8 cellular contexts compared by ENCODE assay signal in genomic region chr9:95508242-95508967, GRCh38. TPM values are rescaled to one million over a fixed set of nuclear protein-coding genes. Genes with fewer than 3 reads are reported as not detected.
DNase-seq lines count a peak whose midpoint lies in the region; ATAC-seq and FAIRE-seq lines count a peak whose summit lies in the region.

No MANE protein-coding gene starts in this region.

- no peaks in the 10 kb centered on the region for H3K9me3 Mint-ChIP-seq in naive thymus-derived CD8-positive, alpha-beta T cell

- H3K4me3 Mint-ChIP-seq in T-helper 17 cell, result peak overlapping the region; percentile 98
- H3K4me3 Mint-ChIP-seq in naive thymus-derived CD8-positive, alpha-beta T cell, result peak overlapping the region; percentile 42 to 100 (median 96)

- H3K9me3 ChIP-seq in T-helper 17 cell (ENCODE audit: control insufficient read depth, low read length, poor library complexity, severe bottlenecking), result no peaks in the 10 kb centered on the region
- H3K9me3 ChIP-seq in effector memory CD4-positive, alpha-beta T cell (ENCODE audit: control insufficient read depth, low read length), result no peaks in the 10 kb centered on the region

- H3K27ac ChIP-seq in effector memory CD4-positive, alpha-beta T cell (ENCODE audit: insufficient read depth, low read length, poor library complexity, severe bottlenecking), result no peak overlapping the region

- peak overlapping the region; percentile 79 for H3K27ac Mint-ChIP-seq in T-helper 17 cell
- H3K27ac Mint-ChIP-seq in naive thymus-derived CD8-positive, alpha-beta T cell, result peak overlapping the region in 3 of 10 donors; percentile 82 to 94 (median 87)

- POLR2A ChIA-PET in naive thymus-derived CD8-positive, alpha-beta T cell (lab: Charles Lee), result interaction anchor here (0.6 to 6.0 kb wide), 5 partner anchors 13 to 510 kb away, joined by 3 to 99 read pairs (median 6); partner anchors contain the start of gene ERCC6L2

- no peaks in the 10 kb centered on the region for H3K36me3 ChIP-seq in effector memory CD4-positive, alpha-beta T cell (ENCODE audit: control insufficient read depth, insufficient read depth, low read length)

- no peak for FAIRE-seq in HTR-8/SVneo (lab: Jason Lieb, UNC)

- H3K27me3 ChIP-seq in effector memory CD4-positive, alpha-beta T cell (replicated peaks; ENCODE audit: control insufficient read depth, insufficient read depth, low read length, poor library complexity, severe bottlenecking), result no peaks in the 10 kb centered on the region

- ATAC-seq in T-helper 17 cell (no peak), HG02642 (IDR thresholded peaks at IDR 0.05; ENCODE audit: poor library complexity, unreplicated experiment) (no peak)
- ATAC-seq in naive thymus-derived CD8-positive, alpha-beta T cell, result peak in 1 of 2 donors; percentile 2

- no peaks in the 10 kb centered on the region for H3K36me3 Mint-ChIP-seq in T-helper 17 cell (ENCODE audit: low read depth)
- H3K36me3 Mint-ChIP-seq in naive thymus-derived CD8-positive, alpha-beta T cell, result no peaks in the 10 kb centered on the region

- H3K4me1 Mint-ChIP-seq in T-helper 17 cell, result peaks cover 41% of the 10 kb centered on the region
- H3K4me1 Mint-ChIP-seq in naive thymus-derived CD8-positive, alpha-beta T cell, result peaks cover 29 to 67% (median 50%) of the 10 kb centered on the region in 4 donors

- H3K4me1 ChIP-seq in effector memory CD4-positive, alpha-beta T cell (ENCODE audit: control insufficient read depth, insufficient read depth, low read length, poor library complexity, severe bottlenecking), result peaks cover 13% of the 10 kb centered on the region

- peak overlapping the region; percentile 69 for H3K4me3 ChIP-seq in effector memory CD4-positive, alpha-beta T cell (ENCODE audit: insufficient read depth, low read depth, low read length, poor library complexity, severe bottlenecking)

- H3K27me3 Mint-ChIP-seq in T-helper 17 cell, result peaks cover 22% of the 10 kb centered on the region
- peaks cover 0 to 23% (median 0%) of the 10 kb centered on the region in 5 donors for H3K27me3 Mint-ChIP-seq in naive thymus-derived CD8-positive, alpha-beta T cell

- peak; percentile 68 for DNase-seq in activated effector memory CD4-positive, alpha-beta T cell treated with anti-CD3 and anti-CD28 coated beads, Interleukin-2, amount 50 U/mL, for 16 hours
- DNase-seq in activated effector memory CD4-positive, alpha-beta T cell treated with Interleukin-2 at 50 U/mL for 16 hours, result no peak
- DNase-seq in T-helper 17 cell (no peak), HTR-8/SVneo (ENCODE audit: insufficient read length, low spot score) (no peak), hepatic stellate cell (ENCODE audit: low spot score) (no peak)
- DNase-seq in effector memory CD4-positive, alpha-beta T cell, result peak in 1 of 3 donors; percentile 2
- DNase-seq in naive thymus-derived CD8-positive, alpha-beta T cell, result peak in 5 of 10 donors; percentile 3 to 42 (median 25)

RNA-seq across cellular contexts. Expression of gene PTCH1, which starts 8.4 kb away (rescaled TPM):
- 10 to 100 TPM; 14.4 to 18.5 TPM for total RNA-seq in T-helper 17 cell
- total RNA-seq in naive thymus-derived CD8-positive, alpha-beta T cell, result 10 to 100 TPM; 47.7 to 49.6 TPM
- polyA plus RNA-seq in naive thymus-derived CD8-positive, alpha-beta T cell, result 10 to 100 TPM; 10.5 to 18.1 (median 17.3) TPM
